Comparison of ENCODE assay signal across 1 cellular context in genomic region chr2:54723300-54724149, GRCh38.
A peak's percentile ranks its signal among the peaks of the same experiment; 100 is the strongest.
TF ChIP-seq lines count a peak whose summit lies in the region.

Gene EML6 (plus strand): TSS chr2:54723662. CDS start chr2:54725062, 1,400 bp downstream.

TF ChIP-seq in K562, 482 proteins besides CTCF, POLR2A, EP300 and RAD21 (continued from another document):
- TF ChIP-seq, protein P1, sequence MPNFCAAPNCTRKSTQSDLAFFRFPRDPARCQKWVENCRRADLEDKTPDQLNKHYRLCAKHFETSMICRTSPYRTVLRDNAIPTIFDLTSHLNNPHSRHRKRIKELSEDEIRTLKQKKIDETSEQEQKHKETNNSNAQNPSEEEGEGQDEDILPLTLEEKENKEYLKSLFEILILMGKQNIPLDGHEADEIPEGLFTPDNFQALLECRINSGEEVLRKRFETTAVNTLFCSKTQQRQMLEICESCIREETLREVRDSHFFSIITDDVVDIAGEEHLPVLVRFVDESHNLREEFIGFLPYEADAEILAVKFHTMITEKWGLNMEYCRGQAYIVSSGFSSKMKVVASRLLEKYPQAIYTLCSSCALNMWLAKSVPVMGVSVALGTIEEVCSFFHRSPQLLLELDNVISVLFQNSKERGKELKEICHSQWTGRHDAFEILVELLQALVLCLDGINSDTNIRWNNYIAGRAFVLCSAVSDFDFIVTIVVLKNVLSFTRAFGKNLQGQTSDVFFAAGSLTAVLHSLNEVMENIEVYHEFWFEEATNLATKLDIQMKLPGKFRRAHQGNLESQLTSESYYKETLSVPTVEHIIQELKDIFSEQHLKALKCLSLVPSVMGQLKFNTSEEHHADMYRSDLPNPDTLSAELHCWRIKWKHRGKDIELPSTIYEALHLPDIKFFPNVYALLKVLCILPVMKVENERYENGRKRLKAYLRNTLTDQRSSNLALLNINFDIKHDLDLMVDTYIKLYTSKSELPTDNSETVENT (CRISPR knock-in tag; IDR thresholded peaks at IDR 0.05): no peak
- peak; percentile 39; the same call in 1 of the 2 replicates for TF ChIP-seq MTA3 (IDR thresholded peaks at IDR 0.05; ENCODE audit: borderline replicate concordance)
- TF ChIP-seq, protein P2, sequence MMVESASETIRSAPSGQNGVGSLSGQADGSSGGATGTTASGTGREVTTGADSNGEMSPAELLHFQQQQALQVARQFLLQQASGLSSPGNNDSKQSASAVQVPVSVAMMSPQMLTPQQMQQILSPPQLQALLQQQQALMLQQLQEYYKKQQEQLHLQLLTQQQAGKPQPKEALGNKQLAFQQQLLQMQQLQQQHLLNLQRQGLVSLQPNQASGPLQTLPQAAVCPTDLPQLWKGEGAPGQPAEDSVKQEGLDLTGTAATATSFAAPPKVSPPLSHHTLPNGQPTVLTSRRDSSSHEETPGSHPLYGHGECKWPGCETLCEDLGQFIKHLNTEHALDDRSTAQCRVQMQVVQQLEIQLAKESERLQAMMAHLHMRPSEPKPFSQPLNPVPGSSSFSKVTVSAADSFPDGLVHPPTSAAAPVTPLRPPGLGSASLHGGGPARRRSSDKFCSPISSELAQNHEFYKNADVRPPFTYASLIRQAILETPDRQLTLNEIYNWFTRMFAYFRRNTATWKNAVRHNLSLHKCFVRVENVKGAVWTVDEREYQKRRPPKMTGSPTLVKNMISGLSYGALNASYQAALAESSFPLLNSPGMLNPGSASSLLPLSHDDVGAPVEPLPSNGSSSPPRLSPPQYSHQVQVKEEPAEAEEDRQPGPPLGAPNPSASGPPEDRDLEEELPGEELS (CRISPR knock-in tag; IDR thresholded peaks at IDR 0.05; ENCODE audit: borderline replicate concordance): 0 out of 2 replicates have a peak, but pooled peaks have one; percentile 48
- TF ChIP-seq WHSC1 (IDR thresholded peaks at IDR 0.05; ENCODE audit: low read length): no peak
- TF ChIP-seq BRD4 (IDR thresholded peaks at IDR 0.05): no peak
- TF ChIP-seq XRCC5 (IDR thresholded peaks at IDR 0.05; ENCODE audit: low read depth, low read length): 0 out of 2 replicates have a peak, but pooled peaks have one; percentile 41
- no peak for TF ChIP-seq TEAD4 (IDR thresholded peaks at IDR 0.05; ENCODE audit: low read length)
- TF ChIP-seq TEAD4 (CRISPR knock-in tag; IDR thresholded peaks at IDR 0.05; ENCODE audit: borderline replicate concordance): no peak
- peak in 1 of 2 experiments; percentile 52; a peak in 1 of 4 replicates for TF ChIP-seq HDAC1 (IDR thresholded peaks at IDR 0.05)
- TF ChIP-seq NFE2 (IDR thresholded peaks at IDR 0.05; ENCODE audit: low read depth): no peak
- peak; percentile 96 for TF ChIP-seq MAZ (CRISPR knock-in tag; conservative IDR thresholded peaks at IDR 0.05 in 1 of 2, IDR thresholded peaks at IDR 0.05 in 1 of 2)
- peak; percentile 38 for TF ChIP-seq POU5F1 (IDR thresholded peaks at IDR 0.05; ENCODE audit: borderline replicate concordance, low read depth, low read length, partially characterized antibody)
- TF ChIP-seq KDM4B (IDR thresholded peaks at IDR 0.05; ENCODE audit: borderline replicate concordance in 2 of 2, low read depth in 1 of 2): peak in 1 of 2 experiments; percentile 46; a peak in 1 of 4 replicates
- peak; percentile 68 for TF ChIP-seq GMEB1 (CRISPR knock-in tag; IDR thresholded peaks at IDR 0.05)
- TF ChIP-seq FIP1L1 (IDR thresholded peaks at IDR 0.05; ENCODE audit: low read depth, low read length, poor library complexity, severe bottlenecking): peak; percentile 65
- no peak for TF ChIP-seq ZNF780A (CRISPR knock-in tag; IDR thresholded peaks at IDR 0.05)
- no peak for TF ChIP-seq ATF3 (IDR thresholded peaks at IDR 0.05)
- TF ChIP-seq ATF3 (CRISPR knock-in tag; conservative IDR thresholded peaks at IDR 0.05): no peak
- TF ChIP-seq POLR2AphosphoS5 (IDR thresholded peaks at IDR 0.05; ENCODE audit: control insufficient read depth, insufficient read depth, low read depth, low read length): peak; percentile 59
- TF ChIP-seq, protein P3, sequence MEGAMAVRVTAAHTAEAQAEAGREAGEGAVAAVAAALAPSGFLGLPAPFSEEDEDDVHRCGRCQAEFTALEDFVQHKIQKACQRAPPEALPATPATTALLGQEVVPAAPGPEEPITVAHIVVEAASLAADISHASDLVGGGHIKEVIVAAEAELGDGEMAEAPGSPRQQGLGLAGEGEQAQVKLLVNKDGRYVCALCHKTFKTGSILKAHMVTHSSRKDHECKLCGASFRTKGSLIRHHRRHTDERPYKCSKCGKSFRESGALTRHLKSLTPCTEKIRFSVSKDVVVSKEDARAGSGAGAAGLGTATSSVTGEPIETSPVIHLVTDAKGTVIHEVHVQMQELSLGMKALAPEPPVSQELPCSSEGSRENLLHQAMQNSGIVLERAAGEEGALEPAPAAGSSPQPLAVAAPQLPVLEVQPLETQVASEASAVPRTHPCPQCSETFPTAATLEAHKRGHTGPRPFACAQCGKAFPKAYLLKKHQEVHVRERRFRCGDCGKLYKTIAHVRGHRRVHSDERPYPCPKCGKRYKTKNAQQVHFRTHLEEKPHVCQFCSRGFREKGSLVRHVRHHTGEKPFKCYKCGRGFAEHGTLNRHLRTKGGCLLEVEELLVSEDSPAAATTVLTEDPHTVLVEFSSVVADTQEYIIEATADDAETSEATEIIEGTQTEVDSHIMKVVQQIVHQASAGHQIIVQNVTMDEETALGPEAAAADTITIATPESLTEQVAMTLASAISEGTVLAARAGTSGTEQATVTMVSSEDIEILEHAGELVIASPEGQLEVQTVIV (CRISPR knock-in tag; IDR thresholded peaks at IDR 0.05; ENCODE audit: borderline replicate concordance): no peak
- TF ChIP-seq, protein P4, sequence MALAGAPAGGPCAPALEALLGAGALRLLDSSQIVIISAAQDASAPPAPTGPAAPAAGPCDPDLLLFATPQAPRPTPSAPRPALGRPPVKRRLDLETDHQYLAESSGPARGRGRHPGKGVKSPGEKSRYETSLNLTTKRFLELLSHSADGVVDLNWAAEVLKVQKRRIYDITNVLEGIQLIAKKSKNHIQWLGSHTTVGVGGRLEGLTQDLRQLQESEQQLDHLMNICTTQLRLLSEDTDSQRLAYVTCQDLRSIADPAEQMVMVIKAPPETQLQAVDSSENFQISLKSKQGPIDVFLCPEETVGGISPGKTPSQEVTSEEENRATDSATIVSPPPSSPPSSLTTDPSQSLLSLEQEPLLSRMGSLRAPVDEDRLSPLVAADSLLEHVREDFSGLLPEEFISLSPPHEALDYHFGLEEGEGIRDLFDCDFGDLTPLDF (CRISPR knock-in tag; IDR thresholded peaks at IDR 0.05): peak; percentile 67; the same call in 1 of the 2 replicates
- TF ChIP-seq CTCFL (IDR thresholded peaks at IDR 0.05; ENCODE audit: borderline replicate concordance, insufficient read depth, low read depth, low read length, poor library complexity, severe bottlenecking): peak; percentile 44
- no peak for TF ChIP-seq ZNF436 (CRISPR knock-in tag; IDR thresholded peaks at IDR 0.05)
- no peak for TF ChIP-seq TAL1 (IDR thresholded peaks at IDR 0.05)
- TF ChIP-seq ESRRA (IDR thresholded peaks at IDR 0.05; ENCODE audit: borderline replicate concordance, low read depth): peak; percentile 61
- TF ChIP-seq, protein P5, sequence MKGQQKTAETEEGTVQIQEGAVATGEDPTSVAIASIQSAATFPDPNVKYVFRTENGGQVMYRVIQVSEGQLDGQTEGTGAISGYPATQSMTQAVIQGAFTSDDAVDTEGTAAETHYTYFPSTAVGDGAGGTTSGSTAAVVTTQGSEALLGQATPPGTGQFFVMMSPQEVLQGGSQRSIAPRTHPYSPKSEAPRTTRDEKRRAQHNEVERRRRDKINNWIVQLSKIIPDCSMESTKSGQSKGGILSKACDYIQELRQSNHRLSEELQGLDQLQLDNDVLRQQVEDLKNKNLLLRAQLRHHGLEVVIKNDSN (CRISPR knock-in tag; IDR thresholded peaks at IDR 0.05): peak; percentile 55; the same call in 1 of the 2 replicates
- TF ChIP-seq RBM25 (IDR thresholded peaks at IDR 0.05; ENCODE audit: low read depth, low read length, severe bottlenecking): no peak
- peak; percentile 85 for TF ChIP-seq CREB1 (IDR thresholded peaks at IDR 0.05)
- peak; percentile 85 for TF ChIP-seq CREB1 (CRISPR knock-in tag; IDR thresholded peaks at IDR 0.05)
- no peak for TF ChIP-seq BRF1 (IDR thresholded peaks at IDR 0.05; ENCODE audit: borderline replicate concordance, extremely low read depth, insufficient read length)
- no peak for TF ChIP-seq ADNP (tag; IDR thresholded peaks at IDR 0.05)
- peak; percentile 88 for TF ChIP-seq POLR2G (IDR thresholded peaks at IDR 0.05; ENCODE audit: low read depth, low read length)
- TF ChIP-seq ZFX (CRISPR knock-in tag; IDR thresholded peaks at IDR 0.05): no peak
- no peak for TF ChIP-seq EHMT2 (IDR thresholded peaks at IDR 0.05)
- 0 out of 2 replicates have a peak, but pooled peaks have one; percentile 26 for TF ChIP-seq ZKSCAN1 (IDR thresholded peaks at IDR 0.05; ENCODE audit: low read depth, low read length)
- TF ChIP-seq SP1 (CRISPR knock-in tag; IDR thresholded peaks at IDR 0.05): peak; percentile 87
- no peak for TF ChIP-seq MTA2 (IDR thresholded peaks at IDR 0.05; ENCODE audit: low read depth)
- TF ChIP-seq NFE2L1 (tag; IDR thresholded peaks at IDR 0.05; ENCODE audit: borderline replicate concordance, low read depth): no peak
- TF ChIP-seq, protein P6, sequence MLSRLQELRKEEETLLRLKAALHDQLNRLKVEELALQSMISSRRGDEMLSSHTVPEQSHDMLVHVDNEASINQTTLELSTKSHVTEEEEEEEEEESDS (CRISPR knock-in tag; IDR thresholded peaks at IDR 0.05): no peak
- TF ChIP-seq FOXK2 (conservative IDR thresholded peaks at IDR 0.05 in 1 of 2, IDR thresholded peaks at IDR 0.05 in 1 of 2; ENCODE audit: low read depth in 2 of 2): peak; percentile 63 to 74
- no peak for TF ChIP-seq ZNF133 (CRISPR knock-in tag; IDR thresholded peaks at IDR 0.05)
- no peak for TF ChIP-seq HNRNPUL1 (IDR thresholded peaks at IDR 0.05; ENCODE audit: low read length)
- peak; percentile 86 to 88 for TF ChIP-seq NRF1 (conservative IDR thresholded peaks at IDR 0.05 in 1 of 2, IDR thresholded peaks at IDR 0.05 in 1 of 2)
- TF ChIP-seq CHAMP1 (IDR thresholded peaks at IDR 0.05): no peak
- TF ChIP-seq ZNF561 (CRISPR knock-in tag; conservative IDR thresholded peaks at IDR 0.05): no peak
- TF ChIP-seq SMAD4 (CRISPR knock-in tag; conservative IDR thresholded peaks at IDR 0.05): 0 out of 2 replicates have a peak, but pooled peaks have one; percentile 55
- TF ChIP-seq RFX5 (IDR thresholded peaks at IDR 0.05; ENCODE audit: low read depth, low read length): peak; percentile 89
TF ChIP-seq in K562: peak in this region for 102.
